Comparison of ENCODE assay signal across 2 cellular contexts in genomic region chr12:78419513-78419912, GRCh38.
TF ChIP-seq lines count a peak whose summit lies in the region.

No MANE protein-coding gene starts in this region.

TF ChIP-seq in HepG2, 621 proteins besides CTCF, POLR2A, EP300 and RAD21 (continued from another document):
- TF ChIP-seq SKI (IDR thresholded peaks at IDR 0.05; ENCODE audit: partially characterized antibody) (no peak), FIP1L1 (IDR thresholded peaks at IDR 0.05; ENCODE audit: borderline replicate concordance, insufficient read depth, low read depth, low read length) (no peak), ZNF441 (CRISPR knock-in tag; IDR thresholded peaks at IDR 0.05; ENCODE audit: borderline replicate concordance) (no peak), ATF7 (IDR thresholded peaks at IDR 0.05) (peak; percentile 85), ATF7 (CRISPR knock-in tag; IDR thresholded peaks at IDR 0.05) (no peak)

TF ChIP-seq in IMR-90, 13 proteins besides CTCF, POLR2A, EP300 and RAD21 (continued from another document):
- TF ChIP-seq MXI1 (IDR thresholded peaks at IDR 0.05; ENCODE audit: borderline replicate concordance, low read depth, low read length) (no peak), FOS (IDR thresholded peaks at IDR 0.05; ENCODE audit: low read depth, low read length) (no peak), SMC3 (IDR thresholded peaks at IDR 0.05; ENCODE audit: low read depth, low read length) (no peak), RCOR1 (IDR thresholded peaks at IDR 0.05; ENCODE audit: insufficient replicate concordance, low read length) (no peak), MAFK (IDR thresholded peaks at IDR 0.05; ENCODE audit: low read depth, low read length) (no peak), RFX5 (IDR thresholded peaks at IDR 0.05; ENCODE audit: low read depth, low read length) (no peak), CEBPB (IDR thresholded peaks at IDR 0.05; ENCODE audit: low read depth, low read length) (no peak)
TF ChIP-seq in IMR-90: peak in this region for 0.
